Comparison of ENCODE assay signal across 12 cellular contexts in the genomic region with DNA sequence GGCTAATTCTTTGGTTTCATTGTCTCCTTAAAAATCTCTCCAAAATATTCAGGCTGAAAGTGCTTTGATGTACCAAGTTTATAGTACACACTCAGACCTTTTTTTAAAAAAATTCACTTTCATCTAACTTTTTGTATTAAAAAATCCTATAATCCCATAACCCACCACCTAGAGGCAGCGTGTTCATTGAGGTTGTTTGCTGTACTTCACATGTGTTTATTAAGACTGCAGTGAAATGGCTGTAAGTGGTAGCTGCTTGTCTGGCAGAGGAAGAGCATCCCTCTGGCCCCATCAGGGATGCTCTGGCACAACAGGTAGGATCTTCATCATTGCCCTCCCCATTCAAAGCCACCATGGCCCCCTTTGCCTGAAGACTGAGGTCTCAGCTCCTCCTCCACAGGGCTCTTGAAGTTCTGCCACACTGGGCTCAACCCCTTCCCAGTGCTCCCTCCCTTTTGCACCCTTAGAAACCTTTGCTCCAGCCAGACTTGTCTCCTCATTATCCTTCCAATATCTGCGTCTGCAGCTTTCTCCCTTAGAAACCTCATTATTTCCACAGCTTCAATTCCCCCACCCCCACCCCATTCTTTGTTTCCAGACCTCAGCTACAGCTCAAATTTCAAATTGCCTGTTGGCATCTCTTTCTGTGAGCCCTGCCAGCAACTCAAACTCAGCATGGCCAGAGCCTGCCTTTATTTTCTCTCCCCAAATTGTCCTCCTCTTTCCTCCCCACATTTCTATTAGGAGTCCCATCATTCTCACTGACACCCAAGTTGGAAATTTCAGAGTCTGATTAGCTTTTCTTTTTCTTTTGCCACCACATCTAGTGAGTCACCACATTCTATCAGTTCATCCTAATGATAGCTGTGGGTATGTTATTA.
DNase-seq lines count a peak whose midpoint lies in the region; ATAC-seq and TF ChIP-seq lines count a peak whose summit lies in the region.
"Had no signal": no experiment of that assay in that cellular context is flagged by ENCODE, and none has a peak within 500 bp of the region (broad histone marks: within the 10 kb centered on the region; RNA-seq: fewer than 3 reads in every experiment).

No MANE protein-coding gene starts in this region.

- ATAC-seq in left cardiac atrium (peak; percentile 6 to 69), HG03432 (IDR thresholded peaks at IDR 0.05; ENCODE audit: unreplicated experiment) (no peak)
- no peak for ATAC-seq in activated CD8-positive, alpha-beta T cell treated with anti-CD3 and anti-CD28 coated beads for 36 hours
- ATAC-seq: GM12878 had no signal

- no peaks in the 10 kb centered on the region for H3K36me3 ChIP-seq in SJCRH30
- H3K36me3 ChIP-seq: pancreas had no signal

- POLR2A ChIA-PET in RWPE1 (lab: Yijun Ruan, JAX; ENCODE audit: low non-redundant PET) (no interaction called here), HEK293T (lab: Yijun Ruan, JAX) (interaction anchor here (0.5 kb wide), 1 partner anchor 249 kb away, joined by 3 read pairs; no protein-coding TSS in a partner anchor)
- POLR2A ChIA-PET in activated CD8-positive, alpha-beta T cell treated with anti-CD3 and anti-CD28 coated beads for 36 hours (lab: Charles Lee), result interaction anchor here (0.5 kb wide), 1 partner anchor 173 kb away, joined by 3 read pairs; no protein-coding TSS in a partner anchor

- no peaks in the 10 kb centered on the region for H3K9me3 ChIP-seq in SJCRH30 (replicated peaks)
- H3K9me3 ChIP-seq: pancreas had no signal

- peaks cover 3% of the 10 kb centered on the region for H3K27me3 Mint-ChIP-seq in activated CD8-positive, alpha-beta T cell treated with anti-CD3 and anti-CD28 coated beads for 36 hours

- intact Hi-C loops in left cardiac atrium (cut with DNase I), result no loop called here
- intact Hi-C loops in activated CD8-positive, alpha-beta T cell treated with anti-CD3 and anti-CD28 coated beads for 36 hours (cut with micrococcal nuclease), result no loop called here

- H3K36me3 Mint-ChIP-seq in activated CD8-positive, alpha-beta T cell treated with anti-CD3 and anti-CD28 coated beads for 36 hours (ENCODE audit: low read depth), result no peaks in the 10 kb centered on the region

- peak overlapping the region; percentile 73 for H3K27ac ChIP-seq in RWPE1
- H3K27ac ChIP-seq in SJCRH30, result no peak overlapping the region
- H3K27ac ChIP-seq: pancreas had no signal

- CTCF ChIA-PET in RWPE1 (lab: Yijun Ruan, JAX) (no interaction called here), HEK293T (lab: Yijun Ruan, JAX) (interaction anchor here (0.6 to 0.8 kb wide), 3 partner anchors 56 to 117 kb away, joined by 3 read pairs; no protein-coding TSS in a partner anchor)
- CTCF ChIA-PET in activated CD8-positive, alpha-beta T cell treated with anti-CD3 and anti-CD28 coated beads for 36 hours (lab: Charles Lee), result no interaction called here

- no peaks in the 10 kb centered on the region for H3K4me1 Mint-ChIP-seq in activated CD8-positive, alpha-beta T cell treated with anti-CD3 and anti-CD28 coated beads for 36 hours (ENCODE audit: low read depth)

- no peak overlapping the region for H3K27ac Mint-ChIP-seq in activated CD8-positive, alpha-beta T cell treated with anti-CD3 and anti-CD28 coated beads for 36 hours
- H3K27ac Mint-ChIP-seq: stimulated activated naive CD8-positive, alpha-beta T cell treated with anti-CD3 and anti-CD28 coated beads, Interleukin-15, Interleukin-2, amounts not matched to agents 100 ng/mL and 50 ng/mL, for 24 hours had no signal

- TF ChIP-seq CTCF in RWPE1 (conservative IDR thresholded peaks at IDR 0.05; ENCODE audit: low read depth), result no peak
- TF ChIP-seq CTCF in activated CD8-positive, alpha-beta T cell treated with anti-CD3 and anti-CD28 coated beads for 36 hours (IDR thresholded peaks at IDR 0.05), result no peak

- H3K4me1 ChIP-seq in SJCRH30, result no peaks in the 10 kb centered on the region
- H3K4me1 ChIP-seq: pancreas had no signal

- no peaks in the 10 kb centered on the region for H3K9me3 Mint-ChIP-seq in activated CD8-positive, alpha-beta T cell treated with anti-CD3 and anti-CD28 coated beads for 36 hours
- H3K9me3 Mint-ChIP-seq: stimulated activated naive CD8-positive, alpha-beta T cell treated with anti-CD3 and anti-CD28 coated beads, Interleukin-15, Interleukin-2, amounts not matched to agents 100 ng/mL and 50 ng/mL, for 24 hours had no signal

- DNase-seq in HCEC 1CT (peak; percentile 51), RWPE1 (ENCODE audit: low spot score) (no peak), left cardiac atrium (no peak), stromal cell of bone marrow (ENCODE audit: low read depth) (peak; percentile 80), HEK293T (ENCODE audit: extremely low spot score) (no peak), SJCRH30 (no peak)
- no peak for DNase-seq in activated CD8-positive, alpha-beta T cell treated with anti-CD3 and anti-CD28 coated beads for 36 hours
- DNase-seq: NK-92 treated with Interleukin-12 subunit alpha and Interleukin-12 subunit beta, amount 100 ng/mL, for 24 hours; pancreas had no signal

- no peak overlapping the region for H3K4me3 Mint-ChIP-seq in activated CD8-positive, alpha-beta T cell treated with anti-CD3 and anti-CD28 coated beads for 36 hours
- H3K4me3 Mint-ChIP-seq: stimulated activated naive CD8-positive, alpha-beta T cell treated with anti-CD3 and anti-CD28 coated beads, Interleukin-15, Interleukin-2, amounts not matched to agents 100 ng/mL and 50 ng/mL, for 24 hours had no signal

- no peak overlapping the region for H3K4me3 ChIP-seq in SJCRH30
- H3K4me3 ChIP-seq: GM12878, pancreas had no signal

- peaks cover 4% of the 10 kb centered on the region; the same call in 1 of the 2 replicates for H3K27me3 ChIP-seq in SJCRH30
- H3K27me3 ChIP-seq: pancreas had no signal

TF ChIP-seq in HEK293T, 16 proteins besides CTCF, POLR2A, EP300 and RAD21:
- TF ChIP-seq FOXM1 (IDR thresholded peaks at IDR 0.05; ENCODE audit: borderline replicate concordance), result no peak
- TF ChIP-seq LEF1 (IDR thresholded peaks at IDR 0.05; ENCODE audit: borderline replicate concordance), result no peak
- no peak for TF ChIP-seq CTBP1 (IDR thresholded peaks at IDR 0.05; ENCODE audit: borderline replicate concordance)
- TF ChIP-seq ARNT (IDR thresholded peaks at IDR 0.05), result no peak
- no peak for TF ChIP-seq ZNF384 (IDR thresholded peaks at IDR 0.05)
- TF ChIP-seq SUZ12 (IDR thresholded peaks at IDR 0.05), result no peak
- TF ChIP-seq FOXA1 (IDR thresholded peaks at IDR 0.05), result no peak
TF ChIP-seq in HEK293T: peak in this region for 0.

Comparison
In these comparisons a context has a peak if more than half of its experiments do, and no peak if none do; other contexts are left out.
1. DNase-seq: peak in HCEC 1CT (single experiment) and stromal cell of bone marrow (single experiment); none in RWPE1 (single experiment), left cardiac atrium (single experiment), activated CD8-positive, alpha-beta T cell treated with anti-CD3 and anti-CD28 coated beads for 36 hours (single experiment), HEK293T (single experiment) and SJCRH30 (0 of 2).
2. ATAC-seq: peak in left cardiac atrium (2 of 2); none in HG03432 (single experiment) and activated CD8-positive, alpha-beta T cell treated with anti-CD3 and anti-CD28 coated beads for 36 hours (single experiment).